Comparison of ENCODE assay signal across 9 cellular contexts in the genomic region with DNA sequence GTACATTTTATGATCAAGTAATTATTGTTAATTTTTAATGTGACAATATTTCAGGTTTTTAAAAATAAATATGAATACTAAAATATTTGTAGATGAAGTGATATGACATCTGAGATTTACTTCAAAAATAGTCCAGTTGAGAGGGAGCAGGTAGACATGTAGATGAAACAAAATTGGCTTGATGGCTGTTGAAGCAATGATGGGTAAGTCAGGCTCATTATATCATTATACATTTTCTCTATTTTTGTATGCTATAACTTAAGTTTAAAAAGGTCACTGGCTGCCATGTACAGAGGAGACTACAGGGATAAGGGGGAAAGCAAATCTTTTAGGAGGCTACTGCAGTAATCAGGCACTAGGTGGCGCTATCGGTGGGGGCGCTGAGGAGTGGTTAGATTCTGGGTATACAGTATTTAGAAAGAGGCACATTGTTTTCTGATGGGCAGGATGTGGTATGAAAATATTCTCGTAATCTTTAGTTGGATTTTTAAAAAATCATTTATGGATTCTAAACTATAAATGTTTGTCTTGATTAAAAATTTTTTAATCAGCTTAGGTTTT.
DNase-seq lines count a peak whose midpoint lies in the region; ATAC-seq and TF ChIP-seq lines count a peak whose summit lies in the region.
"Had no signal": no experiment of that assay in that cellular context is flagged by ENCODE, and none has a peak within 500 bp of the region (broad histone marks: within the 10 kb centered on the region; RNA-seq: fewer than 3 reads in every experiment).

No MANE protein-coding gene starts in this region.

- ATAC-seq in GM21423 (IDR thresholded peaks at IDR 0.05; ENCODE audit: unreplicated experiment): peak; percentile 89
- no peak for ATAC-seq in omental fat pad (ENCODE audit: low FRiP score)

- H3K9me3 ChIP-seq in Peyer's patch: no peaks in the 10 kb centered on the region

- DNase-seq in EH (ENCODE audit: low read depth): peak; percentile 60
- DNase-seq in HuH-7 (ENCODE audit: low spot score): peak; percentile 50
- DNase-seq in Peyer's patch: peak in 1 of 3 donors; percentile 63
- DNase-seq in activated T-helper 2 cell treated with anti-CD3 and anti-CD28 coated beads, Interferon-gamma antibody, Interleukin-2, Interleukin-4, amounts not matched to agents 10 μg/mL and 5 μg/mL and 100 μg/mL, durations not matched to agents 14 hours and 24 hours and 36 hours (ENCODE audit: low spot score): peak; percentile 35
- peak; percentile 55 for DNase-seq in globus pallidus (ENCODE audit: low spot score)
- DNase-seq in retinal pigment epithelial cell (ENCODE audit: low read depth): no peak
- no peak for DNase-seq in omental fat pad (ENCODE audit: low spot score)

- no peak for TF ChIP-seq POLR2A in Peyer's patch (IDR thresholded peaks at IDR 0.05)

- H3K36me3 Mint-ChIP-seq in activated T-helper 2 cell treated with anti-CD3 and anti-CD28 coated beads, Interferon-gamma antibody, Interleukin-2, Interleukin-4, amounts not matched to agents 10 μg/mL and 5 μg/mL and 100 μg/mL, durations not matched to agents 14 hours and 24 hours and 36 hours (ENCODE audit: low read depth): no peaks in the 10 kb centered on the region

- H3K27ac ChIP-seq in Peyer's patch: no peak overlapping the region

- H3K27ac Mint-ChIP-seq in activated T-helper 2 cell treated with anti-CD3 and anti-CD28 coated beads, Interferon-gamma antibody, Interleukin-2, Interleukin-4, amounts not matched to agents 10 μg/mL and 5 μg/mL and 100 μg/mL, durations not matched to agents 14 hours and 24 hours and 36 hours: no peak overlapping the region
- H3K27ac Mint-ChIP-seq: dendritic cell treated with granulocyte-macrophage colony-stimulating factor and Interleukin-4, amounts not matched to agents 40 ng/mL and 50 ng/mL, for 4 days had no signal

- H3K4me3 Mint-ChIP-seq in activated T-helper 2 cell treated with anti-CD3 and anti-CD28 coated beads, Interferon-gamma antibody, Interleukin-2, Interleukin-4, amounts not matched to agents 10 μg/mL and 5 μg/mL and 100 μg/mL, durations not matched to agents 14 hours and 24 hours and 36 hours (ENCODE audit: low read depth): no peak overlapping the region
- H3K4me3 Mint-ChIP-seq: dendritic cell treated with granulocyte-macrophage colony-stimulating factor and Interleukin-4, amounts not matched to agents 40 ng/mL and 50 ng/mL, for 4 days had no signal

- H3K27me3 ChIP-seq in Peyer's patch: no peaks in the 10 kb centered on the region

- no peaks in the 10 kb centered on the region for H3K4me1 Mint-ChIP-seq in activated T-helper 2 cell treated with anti-CD3 and anti-CD28 coated beads, Interferon-gamma antibody, Interleukin-2, Interleukin-4, amounts not matched to agents 10 μg/mL and 5 μg/mL and 100 μg/mL, durations not matched to agents 14 hours and 24 hours and 36 hours (ENCODE audit: low read depth)

- H3K4me3 ChIP-seq in Peyer's patch: no peak overlapping the region
- H3K4me3 ChIP-seq in retinal pigment epithelial cell (ENCODE audit: low read length): no peak overlapping the region

- intact Hi-C loops in activated T-helper 2 cell treated with anti-CD3 and anti-CD28 coated beads, Interferon-gamma antibody, Interleukin-2, Interleukin-4, amounts not matched to agents 10 μg/mL and 5 μg/mL and 100 μg/mL, durations not matched to agents 14 hours and 24 hours and 36 hours (cut with micrococcal nuclease): loop anchor here (5.0 kb wide), 2 partner anchors 105 to 745 kb away; no protein-coding TSS in a partner anchor

- no peaks in the 10 kb centered on the region for H3K9me3 Mint-ChIP-seq in activated T-helper 2 cell treated with anti-CD3 and anti-CD28 coated beads, Interferon-gamma antibody, Interleukin-2, Interleukin-4, amounts not matched to agents 10 μg/mL and 5 μg/mL and 100 μg/mL, durations not matched to agents 14 hours and 24 hours and 36 hours

- H3K4me1 ChIP-seq in Peyer's patch: no peaks in the 10 kb centered on the region

- peaks cover 12% of the 10 kb centered on the region for H3K27me3 Mint-ChIP-seq in activated T-helper 2 cell treated with anti-CD3 and anti-CD28 coated beads, Interferon-gamma antibody, Interleukin-2, Interleukin-4, amounts not matched to agents 10 μg/mL and 5 μg/mL and 100 μg/mL, durations not matched to agents 14 hours and 24 hours and 36 hours (ENCODE audit: low read depth)

- TF ChIP-seq CTCF in Peyer's patch (IDR thresholded peaks at IDR 0.05) (peak in 5 of 6 experiments; percentile 10 to 59 (median 53)), retinal pigment epithelial cell (conservative IDR thresholded peaks at IDR 0.05; ENCODE audit: low read depth, low read length) (peak; percentile 96), omental fat pad (IDR thresholded peaks at IDR 0.05) (no peak)

- no peaks in the 10 kb centered on the region for H3K36me3 ChIP-seq in Peyer's patch

Comparison
In these comparisons a context has a peak if more than half of its experiments do, and no peak if none do; other contexts are left out.
1. DNase-seq: peak in EH (single experiment), HuH-7 (single experiment), activated T-helper 2 cell treated with anti-CD3 and anti-CD28 coated beads, Interferon-gamma antibody, Interleukin-2, Interleukin-4, amounts not matched to agents 10 μg/mL and 5 μg/mL and 100 μg/mL, durations not matched to agents 14 hours and 24 hours and 36 hours (single experiment) and globus pallidus (single experiment); none in retinal pigment epithelial cell (single experiment) and omental fat pad (single experiment).
2. CTCF ChIP-seq: peak in Peyer's patch (5 of 6) and retinal pigment epithelial cell (single experiment); none in omental fat pad (0 of 3).